Comparison of ENCODE assay signal across 14 cellular contexts in the genomic region with DNA sequence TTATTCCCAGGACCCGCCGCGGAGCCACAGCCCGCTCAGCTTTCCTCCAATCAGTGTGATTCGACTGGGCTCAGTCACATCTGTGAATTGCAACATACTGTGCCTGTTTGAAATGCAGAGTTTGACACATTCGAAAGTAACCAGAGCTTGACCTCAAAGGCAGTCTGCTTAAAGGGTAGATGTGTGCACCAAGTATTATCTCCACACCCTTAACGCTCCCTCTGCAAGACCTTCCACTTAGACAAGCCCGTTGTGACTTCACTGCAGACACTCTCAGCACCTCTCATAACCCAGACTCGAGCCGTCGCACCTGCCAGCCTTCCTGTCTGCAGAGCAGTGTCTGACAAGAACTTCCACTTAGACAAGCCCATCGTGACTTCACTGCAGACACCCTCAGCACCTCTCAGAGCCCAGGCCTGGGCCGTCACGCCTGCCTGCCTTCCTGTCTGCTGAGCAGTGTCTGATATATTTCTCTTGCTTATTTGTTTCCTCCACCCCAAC. TPM values are rescaled to one million over a fixed set of nuclear protein-coding genes. Genes with fewer than 3 reads are reported as not detected.
DNase-seq lines count a peak whose midpoint lies in the region; ATAC-seq, FAIRE-seq and TF ChIP-seq lines count a peak whose summit lies in the region.
"Had no signal": no experiment of that assay in that cellular context is flagged by ENCODE, and none has a peak within 500 bp of the region (broad histone marks: within the 10 kb centered on the region; RNA-seq: fewer than 3 reads in every experiment).

No MANE protein-coding gene starts in this region.

- CTCF ChIA-PET in WTC11 (lab: Charles Lee) (interaction anchor here (0.7 kb wide), 1 partner anchor 15 kb away, joined by 7 read pairs; no protein-coding TSS in a partner anchor), GM12878 (lab: Yijun Ruan, JAX) (interaction anchor here (1.2 kb wide), 2 partner anchors 8 to 126 kb away, joined by 4 to 8 read pairs; no protein-coding TSS in a partner anchor)

- no peaks in the 10 kb centered on the region for H3K9me3 Mint-ChIP-seq in activated T-cell treated with anti-CD3 and anti-CD28 coated beads, Interleukin-2, amount 50 U/mL, for 24 hours
- no peaks in the 10 kb centered on the region for H3K9me3 Mint-ChIP-seq in WTC11
- no peaks in the 10 kb centered on the region for H3K9me3 Mint-ChIP-seq in stimulated activated naive CD8-positive, alpha-beta T cell treated with anti-CD3 and anti-CD28 coated beads, Interleukin-15, amount 100 ng/mL, for 72 hours
- H3K9me3 Mint-ChIP-seq: nephron progenitor cell had no signal

- RAD21 ChIA-PET in GM12878 (lab: Charles Lee; ENCODE audit: unreplicated experiment), result no interaction called here

- H3K36me3 ChIP-seq in GM12878 (ENCODE audit: control insufficient read depth in 2 of 2, insufficient read depth in 2 of 2, low read length in 1 of 2) (peaks cover 6 to 15% of the 10 kb centered on the region in 2 experiments; a peak in 3 of 4 replicates), esophagus squamous epithelium (peaks cover 0 to 70% (median 19%) of the 10 kb centered on the region in 3 donors)

- H3K27me3 Mint-ChIP-seq in activated T-cell treated with anti-CD3 and anti-CD28 coated beads, Interleukin-2, amount 50 U/mL, for 24 hours, result no peaks in the 10 kb centered on the region
- H3K27me3 Mint-ChIP-seq in WTC11 (ENCODE audit: low read depth), result no peaks in the 10 kb centered on the region
- no peaks in the 10 kb centered on the region for H3K27me3 Mint-ChIP-seq in stimulated activated naive CD8-positive, alpha-beta T cell treated with anti-CD3 and anti-CD28 coated beads, Interleukin-15, amount 100 ng/mL, for 72 hours

- H3K4me3 ChIP-seq in GM12878, result no peak overlapping the region; the same call in 1 of the 2 replicates
- no peak overlapping the region for H3K4me3 ChIP-seq in esophagus squamous epithelium
- H3K4me3 ChIP-seq: thoracic aorta had no signal

- H3K9ac ChIP-seq in GM12878 (ENCODE audit: control insufficient read depth, insufficient read depth, low read length), result no peak overlapping the region

- POLR2A ChIA-PET in WTC11 (lab: Charles Lee), result no interaction called here
- POLR2A ChIA-PET in GM12878 (lab: Charles Lee), result interaction anchor here (0.5 to 0.6 kb wide), 2 partner anchors 9 to 1641 kb away, joined by 3 to 4 read pairs; no protein-coding TSS in a partner anchor

- H3K27me3 ChIP-seq in GM12878 (replicated peaks in 1 of 2; ENCODE audit: control insufficient read depth in 2 of 2, insufficient read depth in 2 of 2, low read length in 1 of 2) (no peaks in the 10 kb centered on the region), esophagus squamous epithelium (no peaks in the 10 kb centered on the region)

- ATAC-seq in WTC11 (no peak), GM12878 (peak; percentile 32), HG02763 (IDR thresholded peaks at IDR 0.05; ENCODE audit: unreplicated experiment) (no peak)
- no peak for ATAC-seq in stimulated activated naive CD8-positive, alpha-beta T cell treated with anti-CD3 and anti-CD28 coated beads, Interleukin-15, amount 100 ng/mL, for 72 hours

- TF ChIP-seq CTCF in WTC11 (IDR thresholded peaks at IDR 0.05) (no peak), GM12878 (IDR thresholded peaks at IDR 0.05 in 2 of 3, conservative IDR thresholded peaks at IDR 0.05 in 1 of 3; ENCODE audit: control insufficient read depth in 2 of 3, extremely low read depth in 1 of 3, insufficient read depth in 1 of 3, low read depth in 3 of 3, low read length in 3 of 3) (no peak), esophagus squamous epithelium (IDR thresholded peaks at IDR 0.05) (no peak)

- no peak overlapping the region for H3K27ac ChIP-seq in GM12878 (ENCODE audit: control insufficient read depth, insufficient read depth)
- H3K27ac ChIP-seq in esophagus squamous epithelium, result no peak overlapping the region
- H3K27ac ChIP-seq: thoracic aorta had no signal

- TF ChIP-seq POLR2A in GM12878 (IDR thresholded peaks at IDR 0.05; ENCODE audit: low read depth, low read length), result no peak
- TF ChIP-seq POLR2A in esophagus squamous epithelium (IDR thresholded peaks at IDR 0.05), result no peak

- H3K4me1 ChIP-seq in GM12878 (ENCODE audit: control insufficient read depth, insufficient read depth, low read length), result peaks cover 6% of the 10 kb centered on the region
- H3K4me1 ChIP-seq in esophagus squamous epithelium, result peaks cover 9 to 37% (median 16%) of the 10 kb centered on the region in 3 donors

- no peak overlapping the region; the same call in 1 of the 2 replicates for H3K4me2 ChIP-seq in GM12878 (ENCODE audit: control insufficient read depth, insufficient read depth)

- SMC1A ChIA-PET in GM12878 (lab: Charles Lee; ENCODE audit: uncharacterized antibody, unreplicated experiment), result no interaction called here

- H2AFZ ChIP-seq in GM12878 (ENCODE audit: control insufficient read depth, low read depth, low read length), result no peak overlapping the region

- intact Hi-C loops in GM12878 (cut with micrococcal nuclease; ENCODE audit: unreplicated experiment) (loop anchor here (10.0 kb wide), 1 partner anchor 207 kb away; no protein-coding TSS in a partner anchor), esophagus squamous epithelium (cut with DNase I) (no loop called here)

- no peak for FAIRE-seq in GM12878 (lab: Jason Lieb, UNC)
- FAIRE-seq: GM18507 had no signal

- in situ Hi-C loops in GM12878 (cut with MboI), result no loop called here

- peak overlapping the region; percentile 80 for H3K27ac Mint-ChIP-seq in activated T-cell treated with anti-CD3 and anti-CD28 coated beads, Interleukin-2, amount 50 U/mL, for 24 hours
- 0 out of 2 replicates have a peak overlapping the region, but pooled peaks have one; percentile 42 for H3K27ac Mint-ChIP-seq in WTC11
- H3K27ac Mint-ChIP-seq in stimulated activated naive CD8-positive, alpha-beta T cell treated with anti-CD3 and anti-CD28 coated beads, Interleukin-15, amount 100 ng/mL, for 72 hours, result peak overlapping the region; percentile 42 to 84
- H3K27ac Mint-ChIP-seq: nephron progenitor cell had no signal

- TF ChIP-seq RAD21 in GM12878 (IDR thresholded peaks at IDR 0.05; ENCODE audit: insufficient read depth, low read depth, low read length), result no peak

- DNase-seq in activated T-cell treated with anti-CD3 and anti-CD28 coated beads, Interleukin-2, amount 50 U/mL, for 24 hours, result no peak
- DNase-seq in activated T-cell treated with anti-CD3 and anti-CD28 coated beads, Interleukin-2, amount 50 U/mL, for 48 hours, result no peak
- DNase-seq in WTC11 (ENCODE audit: low spot score), result no peak
- DNase-seq in GM12878 (ENCODE audit: low read depth, low spot score), result no peak
- no peak for DNase-seq in stimulated activated naive CD8-positive, alpha-beta T cell treated with anti-CD3 and anti-CD28 coated beads, Interleukin-15, amount 100 ng/mL, for 72 hours
- no peak for DNase-seq in esophagus squamous epithelium (lab: John Stamatoyannopoulos, UW)
- no peak for DNase-seq in foreskin melanocyte
- DNase-seq: activated naive CD4-positive, alpha-beta T cell treated with anti-CD3 and anti-CD28 coated beads, Interleukin-2, amount 50 U/mL, for 16 hours; effector memory CD4-positive, alpha-beta T cell; NCI-H1930; nephron progenitor cell had no signal

- peaks cover 46% of the 10 kb centered on the region for H3K4me1 Mint-ChIP-seq in activated T-cell treated with anti-CD3 and anti-CD28 coated beads, Interleukin-2, amount 50 U/mL, for 24 hours (ENCODE audit: low read depth)
- peaks cover 6% of the 10 kb centered on the region; the same call in 1 of the 2 replicates for H3K4me1 Mint-ChIP-seq in WTC11
- peaks cover 61% of the 10 kb centered on the region for H3K4me1 Mint-ChIP-seq in stimulated activated naive CD8-positive, alpha-beta T cell treated with anti-CD3 and anti-CD28 coated beads, Interleukin-15, amount 100 ng/mL, for 72 hours

- H3K4me3 Mint-ChIP-seq in activated T-cell treated with anti-CD3 and anti-CD28 coated beads, Interleukin-2, amount 50 U/mL, for 24 hours, result peak overlapping the region; percentile 41
- H3K4me3 Mint-ChIP-seq in WTC11, result no peak overlapping the region
- H3K4me3 Mint-ChIP-seq in stimulated activated naive CD8-positive, alpha-beta T cell treated with anti-CD3 and anti-CD28 coated beads, Interleukin-15, amount 100 ng/mL, for 72 hours, result peak overlapping the region; percentile 27 to 64
- H3K4me3 Mint-ChIP-seq: nephron progenitor cell had no signal

- no peak for TF ChIP-seq EP300 in GM12878 (IDR thresholded peaks at IDR 0.05; ENCODE audit: borderline replicate concordance in 1 of 2, control insufficient read depth in 1 of 2, low read depth in 2 of 2, low read length in 2 of 2)

- H3K79me2 ChIP-seq in GM12878 (ENCODE audit: control insufficient read depth, insufficient read depth, low read length), result peaks cover 32% of the 10 kb centered on the region

- H3K9me3 ChIP-seq in GM12878 (replicated peaks; ENCODE audit: control insufficient read depth, insufficient read depth, low read length) (no peaks in the 10 kb centered on the region), esophagus squamous epithelium (no peaks in the 10 kb centered on the region)
- H3K9me3 ChIP-seq: thoracic aorta had no signal

- H3K36me3 Mint-ChIP-seq in activated T-cell treated with anti-CD3 and anti-CD28 coated beads, Interleukin-2, amount 50 U/mL, for 24 hours (ENCODE audit: low read depth), result peaks cover 80% of the 10 kb centered on the region
- H3K36me3 Mint-ChIP-seq in WTC11, result peaks cover 44% of the 10 kb centered on the region

- WGBS in GM12878 (ENCODE audit: insufficient coverage, insufficient replicate concordance, low lambda C conversion rate, missing lambda C conversion rate), result 76% methylated on average over 14 of the region's 14 CpGs
- 84 to 86% methylated on average over 14 of the region's 14 CpGs for WGBS in esophagus squamous epithelium, 2 donors

- no peaks in the 10 kb centered on the region for H4K20me1 ChIP-seq in GM12878 (ENCODE audit: control insufficient read depth, insufficient read depth)

- no TSS peak for BruUV-seq in GM12878 (replicated peaks; lab: Mats Ljungman, UMichigan)

RNA-seq across cellular contexts. Expression of gene KLHDC4, which starts 3.7 kb away (rescaled TPM):
- total RNA-seq in WTC11 (2021) (60.0 to 63.6 TPM (median 60.5 TPM) in 3 replicates), GM12878 (2014; rRNA removed) (34.0 and 36.6 TPM in 2 replicates), GM12878 (2014; rRNA removed; fragmentation: Illumina TruSeq; extraction: Trizol) (24.2 and 26.1 TPM in 2 replicates), GM12878 (2021) (54.8 and 62.1 TPM in 2 replicates), esophagus squamous epithelium (10 to 100 TPM; 16.2 to 29.4 (median 21.5) TPM)
- 106 and 116 TPM in 2 replicates for total RNA-seq in GM12878 (2013; cell fraction: nucleolus; rRNA removed)
- 13.3 TPM for polyA plus RNA-seq in GM12878 (2011; ENCODE audit: low read depth)
- polyA plus RNA-seq in GM12878 (2011; rRNA removed) (13.4 and 20.3 TPM in 2 replicates), GM12878 (2014; fragmentation: Illumina TruSeq; extraction: Trizol) (25.7 and 34.3 TPM in 2 replicates), GM12878 (2014; fragmentation: Nextera tagmentation; extraction: Ambion mirVana) (1 to 10 TPM in 1 of 2 experiments, under 1 TPM in 1; 0.80 to 4.1 TPM), GM12878 (2014; rRNA removed) (39.1 and 59.3 TPM in 2 replicates), GM12878 (2016; fragmentation: Nextera tagmentation; extraction: Ambion mirVana) (10 to 100 TPM; 31.6 to 37.1 TPM)
- 24.3 and 37.2 TPM in 2 replicates for polyA plus RNA-seq in GM12878 (2011; cell fraction: cytosol; rRNA removed)
- 74.9 and 135 TPM in 2 replicates for polyA plus RNA-seq in GM12878 (2011; cell fraction: nucleus; rRNA removed)
- 33.1 and 37.7 TPM in 2 replicates for polyA plus RNA-seq in GM12878 (2012)
- polyA minus RNA-seq in GM12878 (2011; rRNA and poly(A)+ RNA removed), result 17.8 and 26.1 TPM in 2 replicates
- 9.1 and 10.4 TPM in 2 replicates for polyA minus RNA-seq in GM12878 (2011; cell fraction: cytosol; rRNA and poly(A)+ RNA removed)
- polyA minus RNA-seq in GM12878 (2011; cell fraction: nucleus; rRNA and poly(A)+ RNA removed), result 19.5 and 42.4 TPM in 2 replicates
